In genomic region chr13:98577823-98578285, GRCh38 we compare ENCODE assay signal across 8 cellular contexts. TPM values are rescaled to one million over a fixed set of nuclear protein-coding genes. Genes with fewer than 3 reads are reported as not detected.
DNase-seq lines count a peak whose midpoint lies in the region; ATAC-seq and TF ChIP-seq lines count a peak whose summit lies in the region.

No MANE protein-coding gene starts in this region.

- H3K9me3 ChIP-seq in Caco-2 (no peaks in the 10 kb centered on the region), Panc1 (ENCODE audit: control insufficient read depth, insufficient read depth, low read depth, low read length) (no peaks in the 10 kb centered on the region), esophagus (ENCODE audit: control insufficient read depth in 2 of 2, insufficient read depth in 1 of 2, low read depth in 1 of 2, low read length in 1 of 2) (no peaks in the 10 kb centered on the region), neutrophil (no peaks in the 10 kb centered on the region)

- peaks cover 34% of the 10 kb centered on the region for H3K36me3 Mint-ChIP-seq in Caco-2 (ENCODE audit: insufficient read depth, unreplicated experiment)

- CTCF ChIA-PET in Caco-2 (lab: Charles Lee): interaction anchor here (0.6 to 1.7 kb wide), 3 partner anchors 70 to 95 kb away, joined by 3 to 7 read pairs (median 5); no protein-coding TSS in a partner anchor
- CTCF ChIA-PET in Panc1 (lab: Charles Lee): no interaction called here

- WGBS in esophagus, 2 donors: 35 to 45% methylated on average over 14 of the region's 14 CpGs

- H3K4me1 Mint-ChIP-seq in Caco-2 (ENCODE audit: low read depth, unreplicated experiment): peaks cover 65% of the 10 kb centered on the region

- BruUV-seq in Caco-2 (replicated peaks; lab: Mats Ljungman, UMichigan): TSS peak; percentile 47
- BruUV-seq in Panc1 (replicated peaks; lab: Mats Ljungman, UMichigan): no TSS peak

- TF ChIP-seq CTCF in Caco-2 (IDR thresholded peaks at IDR 0.05; ENCODE audit: insufficient read depth in 1 of 2, low read depth in 1 of 2, low read length in 1 of 2, severe bottlenecking in 1 of 2, unreplicated experiment in 1 of 2): no peak
- TF ChIP-seq CTCF in Panc1 (IDR thresholded peaks at IDR 0.05): no peak
- TF ChIP-seq CTCF in neutrophil (IDR thresholded peaks at IDR 0.05): no peak

- peak overlapping the region; percentile 59 for H3K4me3 ChIP-seq in Caco-2 (ENCODE audit: low read depth, low read length)
- H3K4me3 ChIP-seq in Panc1 (ENCODE audit: low read depth in 2 of 2, low read length in 2 of 2): peak overlapping the region; percentile 57 to 70
- H3K4me3 ChIP-seq in esophagus (ENCODE audit: low read depth in 1 of 2, low read length in 2 of 2): peak overlapping the region; percentile 62 to 97
- peak overlapping the region; percentile 66 to 67 for H3K4me3 ChIP-seq in neutrophil (ENCODE audit: low read depth in 1 of 2, low read length in 1 of 2)

- peak overlapping the region; percentile 95 for H3K4me3 Mint-ChIP-seq in Caco-2 (ENCODE audit: unreplicated experiment)

- no peaks in the 10 kb centered on the region for H3K36me3 ChIP-seq in Caco-2 (ENCODE audit: control insufficient read depth, insufficient read depth, low read length)
- H3K36me3 ChIP-seq in Panc1 (ENCODE audit: control insufficient read depth, insufficient read depth, low read length): no peaks in the 10 kb centered on the region; the same call in 1 of the 2 replicates
- no peaks in the 10 kb centered on the region for H3K36me3 ChIP-seq in esophagus (ENCODE audit: control insufficient read depth in 2 of 2, insufficient read depth in 2 of 2, low read length in 1 of 2)
- no peaks in the 10 kb centered on the region for H3K36me3 ChIP-seq in neutrophil

- no peaks in the 10 kb centered on the region for H3K9me3 Mint-ChIP-seq in Caco-2 (ENCODE audit: unreplicated experiment)

- intact Hi-C loops in Caco-2 (cut with micrococcal nuclease; ENCODE audit: unreplicated experiment): loop anchor here (1.0 to 10.0 kb wide), 2 partner anchors 75 to 197 kb away; no protein-coding TSS in a partner anchor
- intact Hi-C loops in Panc1 (cut with micrococcal nuclease; ENCODE audit: unreplicated experiment): no loop called here

- no peaks in the 10 kb centered on the region for H3K27me3 ChIP-seq in Caco-2 (replicated peaks; ENCODE audit: control insufficient read depth, insufficient read depth, low read length)
- no peaks in the 10 kb centered on the region for H3K27me3 ChIP-seq in Panc1 (ENCODE audit: control insufficient read depth, insufficient read depth, low read length)
- H3K27me3 ChIP-seq in esophagus (ENCODE audit: control insufficient read depth in 1 of 2, insufficient read depth in 2 of 2, low read length in 2 of 2): no peaks in the 10 kb centered on the region
- H3K27me3 ChIP-seq in neutrophil: no peaks in the 10 kb centered on the region

- no peak for ATAC-seq in Panc1
- no peak for ATAC-seq in GM19023 (IDR thresholded peaks at IDR 0.05; ENCODE audit: unreplicated experiment)
- no peak for ATAC-seq in HG03342 (IDR thresholded peaks at IDR 0.05; ENCODE audit: unreplicated experiment)

- H3K27ac ChIP-seq in Panc1 (ENCODE audit: low read length): peak overlapping the region; percentile 90
- peak overlapping the region; percentile 98 for H3K27ac ChIP-seq in esophagus (ENCODE audit: low read depth in 2 of 2, low read length in 1 of 2)
- H3K27ac ChIP-seq in neutrophil: peak overlapping the region; percentile 95

- H3K27me3 Mint-ChIP-seq in Caco-2 (ENCODE audit: insufficient read depth, unreplicated experiment): no peaks in the 10 kb centered on the region

- DNase-seq in Caco-2: no peak
- no peak for DNase-seq in Panc1 (ENCODE audit: low read depth, low spot score)
- no peak for DNase-seq in NAMALWA (ENCODE audit: low spot score)
- no peak for DNase-seq in Kasumi-1 (lab: John Stamatoyannopoulos, UW)

- POLR2A ChIA-PET in Caco-2 (lab: Charles Lee): interaction anchor here (0.5 to 1.7 kb wide), 6 partner anchors 8 to 93 kb away, joined by 3 to 6 read pairs (median 4); no protein-coding TSS in a partner anchor
- POLR2A ChIA-PET in Panc1 (lab: Charles Lee): no interaction called here

- peaks cover 61% of the 10 kb centered on the region for H3K4me1 ChIP-seq in Caco-2
- peaks cover 27% of the 10 kb centered on the region for H3K4me1 ChIP-seq in Panc1 (ENCODE audit: control insufficient read depth, insufficient read depth, low read length)
- peaks cover 0 to 4% of the 10 kb centered on the region in 2 donors for H3K4me1 ChIP-seq in esophagus (ENCODE audit: control insufficient read depth in 2 of 2, insufficient read depth in 2 of 2, low read length in 1 of 2)
- H3K4me1 ChIP-seq in neutrophil (ENCODE audit: control insufficient read depth in 1 of 2, insufficient read depth in 1 of 2, low read depth in 1 of 2, low read length in 1 of 2): peaks cover 35 to 59% of the 10 kb centered on the region in 2 experiments

- in situ Hi-C loops in Panc1 (cut with HindIII; ENCODE audit: low pct_unique_long_range_greater_than_20kb, low sequenced_read_pairs): no loop called here

- H3K27ac Mint-ChIP-seq in Caco-2 (ENCODE audit: unreplicated experiment): peak overlapping the region; percentile 97

RNA-seq across cellular contexts. Expression of gene STK24, which starts 0.9 kb away (rescaled TPM):
- 244 and 253 TPM in 2 replicates for total RNA-seq in Caco-2 (2022)
- 57.3 TPM for total RNA-seq in Panc1 (2021; ENCODE audit: unreplicated experiment)
- polyA plus RNA-seq in Panc1 (2012; ENCODE audit: insufficient read length): 30.1 TPM
- polyA plus RNA-seq in esophagus: 100 to 1,000 TPM; 104 to 122 TPM
